17 cellular contexts compared by ENCODE assay signal in the genomic region with DNA sequence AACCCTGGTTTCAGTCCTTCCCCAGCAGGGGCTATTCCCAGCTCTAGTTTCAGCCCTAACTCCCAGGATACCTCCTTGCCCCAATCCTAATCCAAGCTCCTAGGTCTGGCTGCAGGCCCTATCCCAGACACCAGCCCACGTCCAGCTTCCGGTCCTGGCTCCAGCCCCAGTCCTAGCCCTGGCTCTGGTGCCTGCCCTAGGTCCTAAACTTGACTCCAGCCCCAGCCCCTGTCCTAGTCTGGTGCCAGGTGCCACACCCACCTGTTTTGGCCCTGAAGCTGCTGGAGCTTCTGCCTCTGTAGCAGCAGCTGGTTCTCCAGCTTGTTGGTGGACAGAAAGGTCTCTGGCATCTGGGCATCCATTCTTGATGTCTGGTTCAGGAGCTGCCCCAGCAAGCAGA. TPM values are rescaled to one million over a fixed set of nuclear protein-coding genes. Genes with fewer than 3 reads are reported as not detected.
DNase-seq lines count a peak whose midpoint lies in the region; ATAC-seq and TF ChIP-seq lines count a peak whose summit lies in the region.
"Had no signal": no experiment of that assay in that cellular context is flagged by ENCODE, and none has a peak within 500 bp of the region (broad histone marks: within the 10 kb centered on the region; RNA-seq: fewer than 3 reads in every experiment).

No MANE protein-coding gene starts in this region.

- no peak overlapping the region for H2BK5ac ChIP-seq in neuronal stem cell (ENCODE audit: low read length)

- H2BK12ac ChIP-seq in neuronal stem cell (ENCODE audit: low read length) = no peak overlapping the region

- H3K14ac ChIP-seq in neuronal stem cell (ENCODE audit: low read length) = peak overlapping the region; percentile 26

- no peak overlapping the region for H2AFZ ChIP-seq in neuronal stem cell (ENCODE audit: low read length)

- DNase-seq in neuronal stem cell (ENCODE audit: low spot score) (no peak), mucosa of descending colon (no peak), cerebellum (ENCODE audit: low spot score) (no peak), NCI-H1930 (lab: John Stamatoyannopoulos, UW) (no peak)
- DNase-seq in stimulated activated naive CD8-positive, alpha-beta T cell treated with anti-CD3 and anti-CD28 coated beads, Interleukin-15, amount 100 ng/mL, for 72 hours = no peak
- DNase-seq: ACHN; BE2C; Calu3; CD8-positive, alpha-beta T cell; DMS79 treated with DMSO at 0.1 percent for 48 hours; GF-D8 had no signal

- H3K27me3 ChIP-seq in BLaER1 (no peaks in the 10 kb centered on the region), neuronal stem cell (ENCODE audit: control insufficient read depth in 3 of 3, insufficient read depth in 3 of 3, low read depth in 1 of 3, low read length in 3 of 3) (peaks cover 0 to 41% (median 2%) of the 10 kb centered on the region in 3 experiments)
- peaks cover 0 to 22% (median 6%) of the 10 kb centered on the region in 11 experiments; a peak in 9 of 22 replicates for H3K27me3 ChIP-seq in BLaER1 treated with 17β-estradiol and CSF1 and Interleukin-3, amounts not matched to agents 10 nM and 100 nM
- H3K27me3 ChIP-seq: BE2C had no signal

- H3K4me1 ChIP-seq in BLaER1 (peaks cover 64% of the 10 kb centered on the region), neuronal stem cell (ENCODE audit: control insufficient read depth in 2 of 2, insufficient read depth in 1 of 2, low read depth in 1 of 2, low read length in 2 of 2) (peaks cover 0 to 6% of the 10 kb centered on the region in 2 donors), mucosa of descending colon (ENCODE audit: low read depth) (no peaks in the 10 kb centered on the region)
- peaks cover 46 to 67% (median 61%) of the 10 kb centered on the region in 10 experiments for H3K4me1 ChIP-seq in BLaER1 treated with 17β-estradiol and CSF1 and Interleukin-3, amounts not matched to agents 10 nM and 100 nM
- H3K4me1 ChIP-seq: BE2C had no signal

- intact Hi-C loops in mucosa of descending colon (cut with DNase I, micrococcal nuclease) = no loop called here

- H3K4me2 ChIP-seq in BLaER1 (peak overlapping the region; percentile 24), neuronal stem cell (ENCODE audit: insufficient read depth, low read length, poor library complexity, severe bottlenecking) (no peak overlapping the region)
- peak overlapping the region in 9 of 11 experiments; percentile 2 to 38 (median 22); a peak in 12 of 22 replicates for H3K4me2 ChIP-seq in BLaER1 treated with 17β-estradiol and CSF1 and Interleukin-3, amounts not matched to agents 10 nM and 100 nM

- no peaks in the 10 kb centered on the region for H3K79me1 ChIP-seq in neuronal stem cell (ENCODE audit: low read depth, low read length)

- H3K36me3 ChIP-seq in BLaER1 (no peaks in the 10 kb centered on the region), neuronal stem cell (replicated peaks in 1 of 2; ENCODE audit: control insufficient read depth in 2 of 2, insufficient read depth in 2 of 2, low read length in 2 of 2) (no peaks in the 10 kb centered on the region), mucosa of descending colon (ENCODE audit: low read depth) (no peaks in the 10 kb centered on the region)
- no peaks in the 10 kb centered on the region for H3K36me3 ChIP-seq in BLaER1 treated with 17β-estradiol and CSF1 and Interleukin-3, amounts not matched to agents 10 nM and 100 nM
- H3K36me3 ChIP-seq: BE2C, HAP-1 had no signal

- H3K4me3 ChIP-seq in BLaER1 (no peak overlapping the region), neuronal stem cell (ENCODE audit: low read length in 2 of 2) (no peak overlapping the region), mucosa of descending colon (no peak overlapping the region)
- no peak overlapping the region for H3K4me3 ChIP-seq in BLaER1 treated with 17β-estradiol and CSF1 and Interleukin-3, amounts not matched to agents 10 nM and 100 nM
- H3K4me3 ChIP-seq: HAP-1 had no signal

- H3K23ac ChIP-seq in neuronal stem cell (ENCODE audit: low read depth, low read length, poor library complexity) = no peak overlapping the region

- no peaks in the 10 kb centered on the region for H3K9me3 Mint-ChIP-seq in stimulated activated naive CD8-positive, alpha-beta T cell treated with anti-CD3 and anti-CD28 coated beads, Interleukin-15, amount 100 ng/mL, for 72 hours
- H3K9me3 Mint-ChIP-seq: CD8-positive, alpha-beta T cell had no signal

- H4K8ac ChIP-seq in neuronal stem cell (ENCODE audit: low read depth, low read length) = no peak overlapping the region

- H3K27me3 Mint-ChIP-seq in stimulated activated naive CD8-positive, alpha-beta T cell treated with anti-CD3 and anti-CD28 coated beads, Interleukin-15, amount 100 ng/mL, for 72 hours = peaks cover 27% of the 10 kb centered on the region

- no peak for TF ChIP-seq CTCF in VCaP (conservative IDR thresholded peaks at IDR 0.05)
- no peak for TF ChIP-seq CTCF in mucosa of descending colon (IDR thresholded peaks at IDR 0.05)

- no peak overlapping the region for H3K18ac ChIP-seq in neuronal stem cell (ENCODE audit: low read length)

- no peak overlapping the region for H2BK120ac ChIP-seq in neuronal stem cell (ENCODE audit: low read depth, low read length)

- H3K4me3 Mint-ChIP-seq in stimulated activated naive CD8-positive, alpha-beta T cell treated with anti-CD3 and anti-CD28 coated beads, Interleukin-15, amount 100 ng/mL, for 72 hours = no peak overlapping the region
- H3K4me3 Mint-ChIP-seq: CD14-positive monocyte; CD8-positive, alpha-beta T cell had no signal

- H3K27ac Mint-ChIP-seq in stimulated activated naive CD8-positive, alpha-beta T cell treated with anti-CD3 and anti-CD28 coated beads, Interleukin-15, amount 100 ng/mL, for 72 hours = no peak overlapping the region
- H3K27ac Mint-ChIP-seq: CD8-positive, alpha-beta T cell had no signal

- H2AK5ac ChIP-seq in neuronal stem cell (ENCODE audit: low read depth, low read length) = peak overlapping the region; percentile 41

- no peak overlapping the region for H3K9ac ChIP-seq in BLaER1
- no peak overlapping the region for H3K9ac ChIP-seq in BLaER1 treated with 17β-estradiol and CSF1 and Interleukin-3, amounts not matched to agents 10 nM and 100 nM
- H3K9ac ChIP-seq in neuronal stem cell (ENCODE audit: low read depth, low read length, poor library complexity) = no peak overlapping the region

- ATAC-seq in mucosa of descending colon = no peak
- no peak for ATAC-seq in stimulated activated naive CD8-positive, alpha-beta T cell treated with anti-CD3 and anti-CD28 coated beads, Interleukin-15, amount 100 ng/mL, for 72 hours
- ATAC-seq: CD8-positive, alpha-beta T cell had no signal

- no peak overlapping the region for H3K27ac ChIP-seq in BLaER1
- no peak overlapping the region for H3K27ac ChIP-seq in BLaER1 treated with 17β-estradiol and CSF1 and Interleukin-3, amounts not matched to agents 10 nM and 100 nM
- H3K27ac ChIP-seq in VCaP = peak overlapping the region; percentile 89
- no peak overlapping the region for H3K27ac ChIP-seq in neuronal stem cell (replicated peaks; ENCODE audit: low read length)

- H3K9me3 ChIP-seq in BLaER1 (no peaks in the 10 kb centered on the region), neuronal stem cell (replicated peaks in 1 of 2; ENCODE audit: control insufficient read depth in 2 of 2, insufficient read depth in 1 of 2, low read depth in 1 of 2, low read length in 2 of 2) (no peaks in the 10 kb centered on the region), mucosa of descending colon (no peaks in the 10 kb centered on the region)
- H3K9me3 ChIP-seq in BLaER1 treated with 17β-estradiol and CSF1 and Interleukin-3, amounts not matched to agents 10 nM and 100 nM (replicated peaks in 1 of 11) = no peaks in the 10 kb centered on the region
- H3K9me3 ChIP-seq: BE2C, HAP-1 had no signal

- no CpG with 5 or more reads among the region's 2 CpGs for WGBS in neuronal stem cell (ENCODE audit: extremely low coverage in 2 of 2, insufficient read length in 2 of 2, insufficient replicate concordance in 1 of 2), 2 donors

- no peak overlapping the region for H3K4ac ChIP-seq in neuronal stem cell (ENCODE audit: low read length)

- H4K91ac ChIP-seq in neuronal stem cell (ENCODE audit: low read depth, low read length, poor library complexity) = peak overlapping the region; percentile 48

- no peak overlapping the region for H2BK15ac ChIP-seq in neuronal stem cell (ENCODE audit: low read length)

- peaks cover 17% of the 10 kb centered on the region for H3K4me1 Mint-ChIP-seq in stimulated activated naive CD8-positive, alpha-beta T cell treated with anti-CD3 and anti-CD28 coated beads, Interleukin-15, amount 100 ng/mL, for 72 hours

- peaks cover 70% of the 10 kb centered on the region for H4K20me1 ChIP-seq in BLaER1
- peaks cover 0 to 37% (median 9%) of the 10 kb centered on the region in 11 experiments; a peak in 10 of 22 replicates for H4K20me1 ChIP-seq in BLaER1 treated with 17β-estradiol and CSF1 and Interleukin-3, amounts not matched to agents 10 nM and 100 nM

RNA-seq across cellular contexts. Expression of gene ANGPT4, which starts 28.1 kb away (rescaled TPM):
- 0.14 TPM for polyA plus RNA-seq in neuronal stem cell (2013, experiment 1 of 2)
- 0.17 TPM for polyA plus RNA-seq in neuronal stem cell (2013, experiment 2 of 2)
- total RNA-seq in mucosa of descending colon = under 1 TPM in 1 of 3 donors, not detected in 2; 0.05 TPM
- total RNA-seq in cerebellum = 0.09 TPM
- total RNA-seq: Calu3; CD8-positive, alpha-beta T cell; HT-29 had no signal

RNA-seq across cellular contexts. Expression of gene FAM110A, which starts 54.5 kb away (rescaled TPM):
- polyA plus RNA-seq in neuronal stem cell (2013, experiment 1 of 2) = 12.2 TPM
- 11.7 TPM for polyA plus RNA-seq in neuronal stem cell (2013, experiment 2 of 2)
- total RNA-seq in mucosa of descending colon (10 to 100 TPM in 1 of 3 donors, 1 to 10 TPM in 2; 5.1 to 10.4 (median 8.4) TPM), cerebellum (3.5 TPM)
